In genomic region chr10:11547111-11547625, GRCh38 we compare ENCODE assay signal across 13 cellular contexts.
A peak's percentile ranks its signal among the peaks of the same experiment; 100 is the strongest.
DNase-seq lines count a peak whose midpoint lies in the region; ATAC-seq and TF ChIP-seq lines count a peak whose summit lies in the region.
"Had no signal": no experiment of that assay in that cellular context is flagged by ENCODE, and none has a peak within 500 bp of the region (broad histone marks: within the 10 kb centered on the region; RNA-seq: fewer than 3 reads in every experiment).

No MANE protein-coding gene starts in this region.

- no peaks in the 10 kb centered on the region for H3K27me3 Mint-ChIP-seq in mesothelial cell of epicardium (ENCODE audit: low read depth)
- H3K27me3 Mint-ChIP-seq in activated CD8-positive, alpha-beta T cell treated with anti-CD3 and anti-CD28 coated beads for 36 hours: no peaks in the 10 kb centered on the region

- H3K27ac Mint-ChIP-seq in mesothelial cell of epicardium: peak overlapping the region; percentile 79
- no peak overlapping the region for H3K27ac Mint-ChIP-seq in activated CD8-positive, alpha-beta T cell treated with anti-CD3 and anti-CD28 coated beads for 36 hours
- H3K27ac Mint-ChIP-seq: naive thymus-derived CD4-positive, alpha-beta T cell had no signal

- no peak overlapping the region for H3K4me3 Mint-ChIP-seq in mesothelial cell of epicardium
- no peak overlapping the region for H3K4me3 Mint-ChIP-seq in activated CD8-positive, alpha-beta T cell treated with anti-CD3 and anti-CD28 coated beads for 36 hours
- H3K4me3 Mint-ChIP-seq: naive thymus-derived CD4-positive, alpha-beta T cell had no signal

- ATAC-seq in GM19467 (IDR thresholded peaks at IDR 0.05; ENCODE audit: unreplicated experiment): no peak
- ATAC-seq in activated CD8-positive, alpha-beta T cell treated with anti-CD3 and anti-CD28 coated beads for 36 hours: no peak
- ATAC-seq: naive thymus-derived CD4-positive, alpha-beta T cell had no signal

- DNase-seq in EH (ENCODE audit: low read depth) (peak; percentile 9), M059J (ENCODE audit: low read depth) (peak; percentile 10), dermis microvascular lymphatic vessel endothelial cell (ENCODE audit: low read depth in 2 of 2) (peak; percentile 26 to 27), mesothelial cell of epicardium (ENCODE audit: low spot score in 2 of 2, unreplicated experiment in 2 of 2) (no peak), amygdala (lab: John Stamatoyannopoulos, UW) (no peak)
- no peak for DNase-seq in activated naive CD4-positive, alpha-beta T cell (lab: John Stamatoyannopoulos, UW)
- DNase-seq in activated CD8-positive, alpha-beta T cell treated with anti-CD3 and anti-CD28 coated beads for 36 hours: no peak
- DNase-seq: islet precursor cell; naive thymus-derived CD4-positive, alpha-beta T cell; NCI-H1105 treated with DMSO at 0.1 percent for 48 hours; NCI-H774; stomach had no signal

- peaks cover 31% of the 10 kb centered on the region for H3K4me1 Mint-ChIP-seq in mesothelial cell of epicardium
- peaks cover 8% of the 10 kb centered on the region for H3K4me1 Mint-ChIP-seq in activated CD8-positive, alpha-beta T cell treated with anti-CD3 and anti-CD28 coated beads for 36 hours (ENCODE audit: low read depth)

- intact Hi-C loops in activated CD8-positive, alpha-beta T cell treated with anti-CD3 and anti-CD28 coated beads for 36 hours (cut with micrococcal nuclease): no loop called here

- no peaks in the 10 kb centered on the region for H3K9me3 Mint-ChIP-seq in mesothelial cell of epicardium
- no peaks in the 10 kb centered on the region for H3K9me3 Mint-ChIP-seq in activated CD8-positive, alpha-beta T cell treated with anti-CD3 and anti-CD28 coated beads for 36 hours
- H3K9me3 Mint-ChIP-seq: naive thymus-derived CD4-positive, alpha-beta T cell had no signal

- H3K36me3 Mint-ChIP-seq in mesothelial cell of epicardium: no peaks in the 10 kb centered on the region
- H3K36me3 Mint-ChIP-seq in activated CD8-positive, alpha-beta T cell treated with anti-CD3 and anti-CD28 coated beads for 36 hours (ENCODE audit: low read depth): no peaks in the 10 kb centered on the region

- no peak for TF ChIP-seq CTCF in mesothelial cell of epicardium (IDR thresholded peaks at IDR 0.05; ENCODE audit: unreplicated experiment)
- TF ChIP-seq CTCF in activated CD8-positive, alpha-beta T cell treated with anti-CD3 and anti-CD28 coated beads for 36 hours (IDR thresholded peaks at IDR 0.05): no peak

- POLR2A ChIA-PET in activated CD8-positive, alpha-beta T cell treated with anti-CD3 and anti-CD28 coated beads for 36 hours (lab: Charles Lee): no interaction called here

- CTCF ChIA-PET in activated CD8-positive, alpha-beta T cell treated with anti-CD3 and anti-CD28 coated beads for 36 hours (lab: Charles Lee): interaction anchor here (0.7 to 2.0 kb wide), 2 partner anchors 14 to 122 kb away, joined by 3 to 7 read pairs; no protein-coding TSS in a partner anchor

Comparison
In these comparisons a context has a peak if more than half of its experiments do, and no peak if none do; other contexts are left out.
1. DNase-seq: peak in EH (single experiment), M059J (single experiment) and dermis microvascular lymphatic vessel endothelial cell (2 of 2); none in mesothelial cell of epicardium (0 of 2), amygdala (0 of 56), activated naive CD4-positive, alpha-beta T cell (0 of 4) and activated CD8-positive, alpha-beta T cell treated with anti-CD3 and anti-CD28 coated beads for 36 hours (single experiment).